37 cellular contexts compared by ENCODE assay signal in the genomic region with DNA sequence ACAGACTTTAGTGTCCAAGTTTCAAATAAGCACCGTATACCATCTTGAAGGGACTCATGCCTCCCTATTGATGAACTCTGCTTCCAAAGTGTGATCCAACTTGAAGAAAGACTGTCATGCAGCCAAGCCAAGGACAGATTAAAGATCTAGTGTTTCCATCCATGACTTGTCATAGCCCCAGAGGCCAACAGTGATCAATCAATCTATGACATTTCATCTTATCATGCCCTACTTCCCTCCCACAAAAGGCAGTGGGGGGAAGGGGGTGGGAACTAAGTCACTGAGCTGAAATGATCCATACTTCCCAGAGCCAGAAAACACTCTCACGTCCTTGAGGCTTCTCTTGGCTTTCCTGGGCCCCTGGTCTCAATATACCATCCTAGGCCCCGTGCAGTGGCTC. TPM values are rescaled to one million over a fixed set of nuclear protein-coding genes. Genes with fewer than 3 reads are reported as not detected.
"Had no signal": no experiment of that assay in that cellular context is flagged by ENCODE, and none has a peak within 500 bp of the region (broad histone marks: within the 10 kb centered on the region; RNA-seq: fewer than 3 reads in every experiment).

No MANE protein-coding gene starts in this region.

- H3K9me3 ChIP-seq: MG63 had no signal

- H3K27me3 ChIP-seq: MG63 had no signal

- DNase-seq: Karpas-422, Kasumi-1, MG63, MM.1S, MV-4-11, NCI-H1048, NCI-H1092, NCI-H1092 treated with DMSO at 0.1 percent for 48 hours, NCI-H1105, NCI-H1105 treated with DMSO at 0.1 percent for 48 hours, NCI-H1417, NCI-H1417 treated with DMSO at 0.1 percent for 48 hours, NCI-H1436, NCI-H1436 treated with DMSO at 0.1 percent for 48 hours, NCI-H146, NCI-H1694, NCI-H1694 treated with DMSO at 0.1 percent for 48 hours, NCI-H187, NCI-H187 treated with DMSO at 0.1 percent for 48 hours, NCI-H1930, NCI-H2029, NCI-H2029 treated with DMSO at 0.1 percent for 48 hours, NCI-H2081, NCI-H2081 treated with DMSO at 0.1 percent for 48 hours, NCI-H2107, NCI-H2171, NCI-H2171 treated with DMSO at 0.1 percent for 48 hours, NCI-H2227 treated with DMSO at 0.1 percent for 48 hours, NCI-H226, NCI-H345, NCI-H446, NCI-H446 treated with DMSO at 0.1 percent for 48 hours, NCI-H510A, NCI-H510A treated with DMSO at 0.1 percent for 48 hours, NCI-H524 had no signal

- H3K4me3 ChIP-seq: MG63 had no signal

- H3K36me3 ChIP-seq: MG63 had no signal

RNA-seq across cellular contexts. Expression of a gene that starts 4.0 kb away (rescaled TPM):
- total RNA-seq: LHCN-M2, MCF 10A had no signal
